Comparison of ENCODE assay signal across 28 cellular contexts in the genomic region with DNA sequence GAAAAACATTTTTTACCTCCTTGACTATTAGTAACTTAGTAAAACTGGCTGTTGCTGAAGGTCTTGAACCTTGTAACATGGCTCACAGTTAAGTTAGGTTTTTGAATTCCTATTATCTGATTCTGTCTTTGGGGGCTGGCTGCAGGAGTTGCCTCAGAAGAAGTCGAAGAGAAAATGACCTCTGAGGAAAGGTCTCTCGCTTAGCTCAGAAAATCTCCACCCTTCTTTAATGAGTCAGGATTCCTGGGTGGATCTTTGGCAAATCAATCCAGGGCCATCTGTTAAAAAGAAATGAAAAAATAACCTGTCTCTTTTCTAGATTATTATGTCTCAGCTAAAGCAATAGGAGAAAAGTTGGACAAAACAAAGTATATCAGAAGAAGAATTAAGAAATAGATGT.
DNase-seq lines count a peak whose midpoint lies in the region; ATAC-seq and TF ChIP-seq lines count a peak whose summit lies in the region.
"Had no signal": no experiment of that assay in that cellular context is flagged by ENCODE, and none has a peak within 500 bp of the region (broad histone marks: within the 10 kb centered on the region; RNA-seq: fewer than 3 reads in every experiment).

No MANE protein-coding gene starts in this region.

- POLR2A ChIA-PET in Panc1 (lab: Charles Lee), result no interaction called here
- POLR2A ChIA-PET in T-cell (lab: Charles Lee), result no interaction called here

- H3K27ac Mint-ChIP-seq in T-cell, result no peak overlapping the region
- H3K27ac Mint-ChIP-seq: activated CD4-positive, alpha-beta T cell treated with anti-CD3 and anti-CD28 coated beads for 36 hours; activated CD8-positive, alpha-beta T cell treated with anti-CD3 and anti-CD28 coated beads for 36 hours; activated T-helper 1 cell treated with anti-CD3 and anti-CD28 coated beads, Interleukin-12 subunit alpha, Interleukin-12 subunit beta, Interleukin-2, Interleukin-4 antibody, amounts not matched to agents 30 ng/mL and 10 ng/mL and 1 ng/mL, durations not matched to agents 14 hours and 24 hours and 36 hours; H9; naive B cell; progenitor cell of endocrine pancreas had no signal

- H3K9me3 Mint-ChIP-seq in T-cell, result peaks cover 3 to 6% (median 4%) of the 10 kb centered on the region in 3 donors
- H3K9me3 Mint-ChIP-seq: activated CD8-positive, alpha-beta T cell treated with anti-CD3 and anti-CD28 coated beads for 36 hours had no signal

- H3K4me3 ChIP-seq in Panc1 (ENCODE audit: low read depth in 2 of 2, low read length in 2 of 2), result no peak overlapping the region
- H3K4me3 ChIP-seq: heart left ventricle had no signal

- in situ Hi-C loops in Panc1 (cut with HindIII; ENCODE audit: low pct_unique_long_range_greater_than_20kb, low sequenced_read_pairs), result no loop called here

- peak overlapping the region; percentile 29; the same call in 1 of the 2 replicates for H3K27ac ChIP-seq in Panc1 (ENCODE audit: low read length)
- H3K27ac ChIP-seq: brain microvascular endothelial cell, heart left ventricle, neutrophil, VCaP had no signal

- ATAC-seq in Panc1 (no peak), sciatic nerve (peak; percentile 88), T-cell (replicated peaks in 1 of 4) (no peak)
- ATAC-seq: activated CD4-positive, alpha-beta T cell treated with anti-CD3 and anti-CD28 coated beads for 36 hours; activated CD8-positive, alpha-beta T cell treated with anti-CD3 and anti-CD28 coated beads for 36 hours had no signal

- CTCF ChIA-PET in Panc1 (lab: Charles Lee), result no interaction called here
- CTCF ChIA-PET in T-cell (lab: Charles Lee), result no interaction called here

- H3K4me3 Mint-ChIP-seq in T-cell, result no peak overlapping the region
- H3K4me3 Mint-ChIP-seq: activated CD4-positive, alpha-beta T cell treated with anti-CD3 and anti-CD28 coated beads for 36 hours; activated CD8-positive, alpha-beta T cell treated with anti-CD3 and anti-CD28 coated beads for 36 hours; activated T-helper 1 cell treated with anti-CD3 and anti-CD28 coated beads, Interleukin-12 subunit alpha, Interleukin-12 subunit beta, Interleukin-2, Interleukin-4 antibody, amounts not matched to agents 30 ng/mL and 10 ng/mL and 1 ng/mL, durations not matched to agents 14 hours and 24 hours and 36 hours; H9; naive B cell had no signal

- intact Hi-C loops in Panc1 (cut with micrococcal nuclease; ENCODE audit: unreplicated experiment), result loop anchor here (5.0 kb wide), 1 partner anchor 636 kb away; no protein-coding TSS in a partner anchor
- intact Hi-C loops in sciatic nerve (cut with DNase I), result no loop called here

- no peaks in the 10 kb centered on the region for H3K9me3 ChIP-seq in Panc1 (ENCODE audit: control insufficient read depth, insufficient read depth, low read depth, low read length)
- H3K9me3 ChIP-seq: heart left ventricle, neutrophil had no signal

- no peaks in the 10 kb centered on the region for H3K36me3 Mint-ChIP-seq in T-cell
- H3K36me3 Mint-ChIP-seq: naive B cell had no signal

- BruUV-seq in Panc1 (replicated peaks; lab: Mats Ljungman, UMichigan), result no TSS peak

- H3K4me1 Mint-ChIP-seq in T-cell, result no peaks in the 10 kb centered on the region
- H3K4me1 Mint-ChIP-seq: activated CD4-positive, alpha-beta T cell treated with anti-CD3 and anti-CD28 coated beads for 36 hours; H9; naive B cell had no signal

- no peaks in the 10 kb centered on the region for H3K36me3 ChIP-seq in Panc1 (ENCODE audit: control insufficient read depth, insufficient read depth, low read length)
- H3K36me3 ChIP-seq: brain microvascular endothelial cell, heart left ventricle, neutrophil had no signal

- H3K4me1 ChIP-seq in Panc1 (ENCODE audit: control insufficient read depth, insufficient read depth, low read length), result no peaks in the 10 kb centered on the region

- H3K27me3 ChIP-seq in Panc1 (ENCODE audit: control insufficient read depth, insufficient read depth, low read length), result no peaks in the 10 kb centered on the region
- H3K27me3 ChIP-seq: brain microvascular endothelial cell, heart left ventricle, neutrophil had no signal

- TF ChIP-seq CTCF in Panc1 (IDR thresholded peaks at IDR 0.05), result no peak

- H3K27me3 Mint-ChIP-seq in T-cell, result no peaks in the 10 kb centered on the region
- H3K27me3 Mint-ChIP-seq: activated CD4-positive, alpha-beta T cell treated with anti-CD3 and anti-CD28 coated beads for 36 hours; activated CD8-positive, alpha-beta T cell treated with anti-CD3 and anti-CD28 coated beads for 36 hours; naive B cell; progenitor cell of endocrine pancreas had no signal

- DNase-seq in AG08395 (ENCODE audit: low spot score) (peak; percentile 20), Panc1 (ENCODE audit: low read depth, low spot score) (no peak), fibroblast of peridontal ligament (ENCODE audit: extremely low read depth) (peak; percentile 55), sciatic nerve (ENCODE audit: low spot score) (no peak), SW 1271 (lab: John Stamatoyannopoulos, UW) (no peak), NCI-H1417 treated with DMSO at 0.1 percent for 48 hours (lab: John Stamatoyannopoulos, UW) (no peak), DMS 273 treated with DMSO at 0.1 percent for 48 hours (lab: John Stamatoyannopoulos, UW) (no peak), T-cell (no peak)
- DNase-seq: activated CD4-positive, alpha-beta T cell treated with anti-CD3 and anti-CD28 coated beads for 36 hours; activated CD8-positive, alpha-beta memory T cell treated with anti-CD3 and anti-CD28 coated beads, Interleukin-2, amount 50 U/mL, for 48 hours; activated CD8-positive, alpha-beta T cell treated with anti-CD3 and anti-CD28 coated beads for 36 hours; activated naive CD4-positive, alpha-beta T cell treated with Interleukin-2 at 50 U/mL for 16 hours; brain microvascular endothelial cell; DMS153; H9; heart left ventricle; kidney; naive B cell; NCI-H2107; NCI-H446 treated with DMSO at 0.1 percent for 48 hours; NCI-H82; SIG-M5; stimulated activated naive CD4-positive, alpha-beta T cell; T-helper 9 cell had no signal

Comparison
In these comparisons a context has a peak if more than half of its experiments do, and no peak if none do; other contexts are left out.
1. DNase-seq: peak in AG08395 (single experiment) and fibroblast of peridontal ligament (single experiment); none in Panc1 (single experiment), sciatic nerve (single experiment), SW 1271 (0 of 2), NCI-H1417 treated with DMSO at 0.1 percent for 48 hours (single experiment), DMS 273 treated with DMSO at 0.1 percent for 48 hours (single experiment) and T-cell (0 of 34).